Comparison of ENCODE assay signal across 17 cellular contexts in genomic region chr10:11853468-11853867, GRCh38. TPM values are rescaled to one million over a fixed set of nuclear protein-coding genes. Genes with fewer than 3 reads are reported as not detected.
DNase-seq lines count a peak whose midpoint lies in the region; ATAC-seq and TF ChIP-seq lines count a peak whose summit lies in the region.
"Had no signal": no experiment of that assay in that cellular context is flagged by ENCODE, and none has a peak within 500 bp of the region (broad histone marks: within the 10 kb centered on the region; RNA-seq: fewer than 3 reads in every experiment).

No MANE protein-coding gene starts in this region.

- TF ChIP-seq CTCF in Caco-2 (IDR thresholded peaks at IDR 0.05; ENCODE audit: insufficient read depth in 1 of 2, low read depth in 1 of 2, low read length in 1 of 2, severe bottlenecking in 1 of 2, unreplicated experiment in 1 of 2), result peak; percentile 24 to 38
- TF ChIP-seq CTCF in HCT116 (IDR thresholded peaks at IDR 0.05 in 2 of 3, conservative IDR thresholded peaks at IDR 0.05 in 1 of 3; ENCODE audit: borderline replicate concordance in 1 of 3, insufficient read depth in 1 of 3, low read depth in 2 of 3, low read length in 2 of 3), result peak; percentile 13 to 60 (median 44); a peak in 5 of 6 replicates
- peak; percentile 37 for TF ChIP-seq CTCF in brain microvascular endothelial cell (IDR thresholded peaks at IDR 0.05; ENCODE audit: low read depth, low read length, missing control alignments)
- TF ChIP-seq CTCF in lower lobe of right lung (IDR thresholded peaks at IDR 0.05), result peak; percentile 9

- BruUV-seq in Caco-2 (replicated peaks; lab: Mats Ljungman, UMichigan), result no TSS peak
- BruUV-seq in HCT116 (replicated peaks; lab: Mats Ljungman, UMichigan), result no TSS peak

- H3K4me3 ChIP-seq in Caco-2 (ENCODE audit: low read depth, low read length) (no peak overlapping the region), HCT116 (replicated peaks in 1 of 2; ENCODE audit: low read depth in 1 of 2, low read length in 2 of 2) (no peak overlapping the region), brain microvascular endothelial cell (ENCODE audit: low read depth, low read length) (no peak overlapping the region), lower lobe of right lung (no peak overlapping the region), HAP-1 (no peak overlapping the region)
- H3K4me3 ChIP-seq: BLaER1, Peyer's patch, prostate gland, suprapubic skin had no signal

- intact Hi-C loops in Caco-2 (cut with micrococcal nuclease; ENCODE audit: unreplicated experiment) (no loop called here), HCT116 (cut with micrococcal nuclease) (no loop called here), lower lobe of right lung (cut with DNase I) (no loop called here)

- no peaks in the 10 kb centered on the region for H3K9me3 ChIP-seq in Caco-2
- no peaks in the 10 kb centered on the region for H3K9me3 ChIP-seq in HCT116 (ENCODE audit: control insufficient read depth in 1 of 2, insufficient read depth in 1 of 2, low read depth in 1 of 2, low read length in 2 of 2)
- no peaks in the 10 kb centered on the region for H3K9me3 ChIP-seq in lower lobe of right lung
- H3K9me3 ChIP-seq in HAP-1, result no peaks in the 10 kb centered on the region
- H3K9me3 ChIP-seq: BLaER1, Peyer's patch, prostate gland, suprapubic skin had no signal

- ATAC-seq in HCT116 (peak; percentile 77), lower lobe of right lung (no peak), GM21528 (IDR thresholded peaks at IDR 0.05; ENCODE audit: low FRiP score, unreplicated experiment) (no peak)
- ATAC-seq: activated CD4-positive, CD25-positive, alpha-beta regulatory T cell treated with anti-CD3 and anti-CD28 coated beads, Interleukin-2, amount 50 U/mL, for 24 hours; T-cell had no signal

- no peak overlapping the region for H3K9ac ChIP-seq in HCT116 (ENCODE audit: low read length)
- H3K9ac ChIP-seq: BLaER1 had no signal

- RAD21 ChIA-PET in HCT116 (lab: Charles Lee; ENCODE audit: low non-redundant PET in 1 of 2, low total read pairs in 2 of 2, uncharacterized antibody in 2 of 2, unreplicated experiment in 2 of 2), result no interaction called here

- H3K4me2 ChIP-seq in HCT116 (ENCODE audit: low read length), result no peak overlapping the region
- H3K4me2 ChIP-seq: BLaER1 had no signal

- peak; percentile 23; the same call in 1 of the 2 replicates for TF ChIP-seq RAD21 in HCT116 (IDR thresholded peaks at IDR 0.05; ENCODE audit: low read depth)

- no peaks in the 10 kb centered on the region for H3K9me2 ChIP-seq in HCT116 (ENCODE audit: insufficient read depth)

- H3K27me3 Mint-ChIP-seq in Caco-2 (ENCODE audit: insufficient read depth, unreplicated experiment), result no peaks in the 10 kb centered on the region

- peak overlapping the region; percentile 5 for H3K27ac Mint-ChIP-seq in Caco-2 (ENCODE audit: unreplicated experiment)
- H3K27ac Mint-ChIP-seq: activated naive CD8-positive, alpha-beta T cell treated with anti-CD3 and anti-CD28 coated beads, Interleukin-2, amount 10 ng/mL, durations not matched to agents 7 days and 5 days; T-cell had no signal

- H3K79me2 ChIP-seq in HCT116 (ENCODE audit: insufficient read depth, low read length), result peaks cover 95% of the 10 kb centered on the region

- no peaks in the 10 kb centered on the region for H3K9me3 Mint-ChIP-seq in Caco-2 (ENCODE audit: unreplicated experiment)
- H3K9me3 Mint-ChIP-seq: activated naive CD8-positive, alpha-beta T cell treated with anti-CD3 and anti-CD28 coated beads, Interleukin-2, amount 10 ng/mL, durations not matched to agents 7 days and 5 days; T-cell had no signal

- POLR2A ChIA-PET in Caco-2 (lab: Charles Lee), result no interaction called here
- POLR2A ChIA-PET in HCT116 (lab: Charles Lee), result no interaction called here

- H3K27me3 ChIP-seq in Caco-2 (replicated peaks; ENCODE audit: control insufficient read depth, insufficient read depth, low read length), result no peaks in the 10 kb centered on the region
- H3K27me3 ChIP-seq in HCT116 (ENCODE audit: insufficient read depth, low read length), result no peaks in the 10 kb centered on the region
- no peaks in the 10 kb centered on the region for H3K27me3 ChIP-seq in brain microvascular endothelial cell (replicated peaks)
- no peaks in the 10 kb centered on the region for H3K27me3 ChIP-seq in lower lobe of right lung (ENCODE audit: low read depth)
- no peaks in the 10 kb centered on the region for H3K27me3 ChIP-seq in HAP-1 (ENCODE audit: low read depth)
- H3K27me3 ChIP-seq: BLaER1, Peyer's patch, suprapubic skin had no signal

- peaks cover 100% of the 10 kb centered on the region for H3K36me3 Mint-ChIP-seq in Caco-2 (ENCODE audit: insufficient read depth, unreplicated experiment)
- H3K36me3 Mint-ChIP-seq: activated naive CD8-positive, alpha-beta T cell treated with anti-CD3 and anti-CD28 coated beads, Interleukin-2, amount 10 ng/mL, durations not matched to agents 7 days and 5 days; T-cell had no signal

- H3K36me3 ChIP-seq in Caco-2 (ENCODE audit: control insufficient read depth, insufficient read depth, low read length), result peaks cover 5% of the 10 kb centered on the region
- peaks cover 11 to 73% of the 10 kb centered on the region in 2 experiments; a peak in 3 of 4 replicates for H3K36me3 ChIP-seq in HCT116 (ENCODE audit: control insufficient read depth in 1 of 2, insufficient read depth in 2 of 2, low read length in 2 of 2)
- H3K36me3 ChIP-seq in brain microvascular endothelial cell (replicated peaks), result no peaks in the 10 kb centered on the region
- H3K36me3 ChIP-seq in lower lobe of right lung, result peaks cover 60% of the 10 kb centered on the region
- peaks cover 22% of the 10 kb centered on the region for H3K36me3 ChIP-seq in HAP-1 (replicated peaks)
- H3K36me3 ChIP-seq: Peyer's patch, prostate gland had no signal

- CTCF ChIA-PET in Caco-2 (lab: Charles Lee) (interaction anchor here (1.4 to 2.6 kb wide), 3 partner anchors 21 to 71 kb away, joined by 4 to 11 read pairs (median 4); no protein-coding TSS in a partner anchor), HCT116 (lab: Charles Lee) (interaction anchor here (0.8 to 2.0 kb wide), 5 partner anchors 9 to 133 kb away, joined by 3 to 6 read pairs (median 4); no protein-coding TSS in a partner anchor)

- peaks cover 38% of the 10 kb centered on the region for H3K4me1 Mint-ChIP-seq in Caco-2 (ENCODE audit: low read depth, unreplicated experiment)
- H3K4me1 Mint-ChIP-seq: activated naive CD8-positive, alpha-beta T cell treated with anti-CD3 and anti-CD28 coated beads, Interleukin-2, amount 10 ng/mL, durations not matched to agents 7 days and 5 days; T-cell had no signal

- H3K4me1 ChIP-seq in Caco-2, result peaks cover 29% of the 10 kb centered on the region
- H3K4me1 ChIP-seq in HCT116 (ENCODE audit: control insufficient read depth in 1 of 2, insufficient read depth in 2 of 2, low read length in 2 of 2), result peaks cover 0 to 5% of the 10 kb centered on the region in 2 experiments; a peak in 1 of 4 replicates
- no peaks in the 10 kb centered on the region for H3K4me1 ChIP-seq in lower lobe of right lung
- H3K4me1 ChIP-seq in HAP-1, result no peaks in the 10 kb centered on the region
- H3K4me1 ChIP-seq: Peyer's patch, prostate gland, suprapubic skin had no signal

- no peak overlapping the region for H3K4me3 Mint-ChIP-seq in Caco-2 (ENCODE audit: unreplicated experiment)
- H3K4me3 Mint-ChIP-seq: activated naive CD8-positive, alpha-beta T cell treated with anti-CD3 and anti-CD28 coated beads, Interleukin-2, amount 10 ng/mL, durations not matched to agents 7 days and 5 days; T-cell had no signal

- no peak for TF ChIP-seq POLR2A in HCT116 (IDR thresholded peaks at IDR 0.05; ENCODE audit: borderline replicate concordance, extremely low read depth, insufficient read depth, insufficient read length)

- H3K27ac ChIP-seq in HCT116 (ENCODE audit: low read depth, low read length), result no peak overlapping the region
- no peak overlapping the region for H3K27ac ChIP-seq in brain microvascular endothelial cell
- H3K27ac ChIP-seq in lower lobe of right lung, result no peak overlapping the region
- H3K27ac ChIP-seq: BLaER1, Peyer's patch, prostate gland, suprapubic skin had no signal

- H4K20me1 ChIP-seq in HCT116 (ENCODE audit: insufficient read depth), result 0 out of 2 replicates have a peak, but pooled peaks cover 3% of the 10 kb centered on the region
- H4K20me1 ChIP-seq: BLaER1 had no signal

- H2AFZ ChIP-seq in HCT116 (ENCODE audit: low read depth, low read length, poor library complexity, severe bottlenecking), result no peak overlapping the region

- in situ Hi-C loops in brain microvascular endothelial cell (cut with HindIII; ENCODE audit: low pct_ligation_motif_present, low sequenced_read_pairs), result no loop called here
- in situ Hi-C loops in HAP-1 (cut with MboI; ENCODE audit: low sequenced_read_pairs), result no loop called here

- no peak for DNase-seq in Caco-2
- DNase-seq in HCT116 (ENCODE audit: low read depth, low spot score), result no peak
- DNase-seq in brain microvascular endothelial cell, result no peak
- no peak for DNase-seq in lower lobe of right lung
- no peak for DNase-seq in activated effector memory CD4-positive, alpha-beta T cell treated with Interleukin-2 at 50 U/mL for 16 hours
- no peak for DNase-seq in NK-92 (lab: John Stamatoyannopoulos, UW; ENCODE audit: unreplicated experiment)
- DNase-seq in HAP-1 (ENCODE audit: low spot score in 2 of 2), result no peak
- DNase-seq: activated naive CD8-positive, alpha-beta T cell treated with anti-CD3 and anti-CD28 coated beads, Interleukin-2, amount 10 ng/mL, durations not matched to agents 7 days and 5 days; caudate nucleus; NCI-H1092; T-cell had no signal

TF ChIP-seq in HCT116, 20 proteins besides CTCF, POLR2A, EP300 and RAD21:
- TF ChIP-seq YY1 (IDR thresholded peaks at IDR 0.05; ENCODE audit: extremely low read depth, insufficient replicate concordance, low read depth, low read length), result peak; percentile 48
- TF ChIP-seq FOSL1 (IDR thresholded peaks at IDR 0.05; ENCODE audit: low read depth), result no peak
TF ChIP-seq in HCT116: peak in this region for 1.

RNA-seq across cellular contexts. Expression of gene PROSER2, which starts 30.3 kb away (rescaled TPM):
- total RNA-seq in Caco-2 (2022), result 123 and 134 TPM in 2 replicates
- 46.2 TPM for total RNA-seq in HCT116 (2021; ENCODE audit: unreplicated experiment)
- 35.4 and 37.9 TPM in 2 replicates for polyA plus RNA-seq in HCT116 (2012)
- total RNA-seq in lower lobe of right lung, result 18.0 TPM
